Comparison of ENCODE assay signal across 37 cellular contexts in the genomic region with DNA sequence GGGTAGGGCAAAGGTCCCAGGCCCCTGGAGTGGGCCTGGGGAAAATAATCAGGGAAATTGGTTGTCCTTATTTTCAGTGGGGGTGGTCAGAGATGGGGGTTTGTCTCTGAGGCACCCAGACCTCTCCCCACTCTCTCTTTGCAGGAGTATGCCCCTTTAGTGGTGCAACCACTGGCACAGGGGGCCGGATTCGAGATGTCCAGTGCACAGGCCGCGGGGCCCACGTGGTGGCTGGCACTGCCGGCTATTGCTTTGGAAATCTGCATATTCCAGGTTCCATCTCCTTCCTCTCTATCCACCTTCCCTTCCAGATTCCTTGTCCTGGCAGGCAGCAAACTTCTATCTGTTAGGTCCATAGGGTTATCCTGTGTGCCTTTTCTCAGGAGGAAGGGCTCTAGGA. TPM values are rescaled to one million over a fixed set of nuclear protein-coding genes. Genes with fewer than 3 reads are reported as not detected.
"Had no signal": no experiment of that assay in that cellular context is flagged by ENCODE, and none has a peak within 500 bp of the region (broad histone marks: within the 10 kb centered on the region; RNA-seq: fewer than 3 reads in every experiment).

No MANE protein-coding gene starts in this region.

- H3K9me3 Mint-ChIP-seq: activated naive CD4-positive, alpha-beta T cell treated with anti-CD3 and anti-CD28 coated beads for 36 hours; activated naive CD4-positive, alpha-beta T cell treated with anti-CD3 and anti-CD28 coated beads, Interleukin-2, amount 10 ng/mL, durations not matched to agents 7 days and 5 days; activated naive CD4-positive, alpha-beta T cell treated with anti-CD3 and anti-CD28 coated beads, Interleukin-2, amount 50 U/mL, for 24 hours; activated naive CD4-positive, alpha-beta T cell treated with anti-CD3 and anti-CD28 coated beads, Interleukin-2, amount 50 U/mL, for 72 hours; activated naive CD8-positive, alpha-beta T cell treated with anti-CD3 and anti-CD28 coated beads for 36 hours; activated naive CD8-positive, alpha-beta T cell treated with anti-CD3 and anti-CD28 coated beads, Interleukin-2, amount 10 ng/mL, durations not matched to agents 7 days and 5 days; activated naive CD8-positive, alpha-beta T cell treated with anti-CD3 and anti-CD28 coated beads, Interleukin-2, amount 50 U/mL, for 24 hours; activated T-cell treated with anti-CD3 and anti-CD28 coated beads, Interleukin-2, amount 50 U/mL, for 24 hours; activated T-cell treated with anti-CD3 and anti-CD28 coated beads, Interleukin-2, amount 50 U/mL, for 4 hours; activated T-cell treated with anti-CD3 and anti-CD28 coated beads, Interleukin-2, amount 50 U/mL, for 72 hours; activated T-helper 1 cell treated with anti-CD3 and anti-CD28 coated beads, Interleukin-12 subunit alpha, Interleukin-12 subunit beta, Interleukin-2, Interleukin-4 antibody, amounts not matched to agents 30 ng/mL and 10 ng/mL and 1 ng/mL, durations not matched to agents 14 hours and 24 hours and 36 hours; activated T-helper 17 cell treated with anti-CD3 and anti-CD28 coated beads, Interleukin-2, amount 50 U/mL, for 72 hours; activated T-helper 2 cell treated with anti-CD3 and anti-CD28 coated beads, Interferon-gamma antibody, Interleukin-2, Interleukin-4, amounts not matched to agents 10 μg/mL and 5 μg/mL and 100 μg/mL, durations not matched to agents 14 hours and 24 hours and 36 hours; brain; central memory CD8-positive, alpha-beta T cell had no signal

- ATAC-seq: activated naive CD4-positive, alpha-beta T cell treated with anti-CD3 and anti-CD28 coated beads, Interleukin-2, amount 50 U/mL, for 72 hours; activated naive CD8-positive, alpha-beta T cell treated with anti-CD3 and anti-CD28 coated beads, Interleukin-2, amount 50 U/mL, for 24 hours; activated T-cell treated with anti-CD3 and anti-CD28 coated beads, Interleukin-2, amount 50 U/mL, for 4 hours; activated T-cell treated with anti-CD3 and anti-CD28 coated beads, Interleukin-2, amount 50 U/mL, for 72 hours; activated T-helper 17 cell treated with anti-CD3 and anti-CD28 coated beads, Interleukin-2, amount 50 U/mL, for 72 hours; body of pancreas had no signal

- H3K4me3 Mint-ChIP-seq: activated naive CD4-positive, alpha-beta T cell treated with anti-CD3 and anti-CD28 coated beads for 36 hours; activated naive CD4-positive, alpha-beta T cell treated with anti-CD3 and anti-CD28 coated beads, Interleukin-2, amount 10 ng/mL, durations not matched to agents 7 days and 5 days; activated naive CD4-positive, alpha-beta T cell treated with anti-CD3 and anti-CD28 coated beads, Interleukin-2, amount 50 U/mL, for 24 hours; activated naive CD8-positive, alpha-beta T cell; activated naive CD8-positive, alpha-beta T cell treated with anti-CD3 and anti-CD28 coated beads for 36 hours; activated naive CD8-positive, alpha-beta T cell treated with anti-CD3 and anti-CD28 coated beads, Interleukin-2, amount 10 ng/mL, durations not matched to agents 7 days and 5 days; activated naive CD8-positive, alpha-beta T cell treated with anti-CD3 and anti-CD28 coated beads, Interleukin-2, amount 50 U/mL, for 24 hours; activated T-cell treated with anti-CD3 and anti-CD28 coated beads, Interleukin-2, amount 50 U/mL, for 24 hours; activated T-cell treated with anti-CD3 and anti-CD28 coated beads, Interleukin-2, amount 50 U/mL, for 4 hours; activated T-cell treated with anti-CD3 and anti-CD28 coated beads, Interleukin-2, amount 50 U/mL, for 72 hours; activated T-helper 1 cell treated with anti-CD3 and anti-CD28 coated beads, Interleukin-12 subunit alpha, Interleukin-12 subunit beta, Interleukin-2, Interleukin-4 antibody, amounts not matched to agents 30 ng/mL and 10 ng/mL and 1 ng/mL, durations not matched to agents 14 hours and 24 hours and 36 hours; activated T-helper 17 cell treated with anti-CD3 and anti-CD28 coated beads, Interleukin-2, amount 50 U/mL, for 72 hours; brain; central memory CD8-positive, alpha-beta T cell had no signal

- H3K27me3 ChIP-seq: adrenal gland, ascending aorta, body of pancreas, brain microvascular endothelial cell, breast epithelium, cardiac muscle cell had no signal

- H3K4me1 Mint-ChIP-seq: activated naive CD4-positive, alpha-beta T cell treated with anti-CD3 and anti-CD28 coated beads, Interleukin-2, amount 10 ng/mL, durations not matched to agents 7 days and 5 days; activated naive CD4-positive, alpha-beta T cell treated with anti-CD3 and anti-CD28 coated beads, Interleukin-2, amount 50 U/mL, for 24 hours; activated naive CD8-positive, alpha-beta T cell treated with anti-CD3 and anti-CD28 coated beads for 36 hours; activated naive CD8-positive, alpha-beta T cell treated with anti-CD3 and anti-CD28 coated beads, Interleukin-2, amount 10 ng/mL, durations not matched to agents 7 days and 5 days; activated naive CD8-positive, alpha-beta T cell treated with anti-CD3 and anti-CD28 coated beads, Interleukin-2, amount 50 U/mL, for 24 hours; activated T-helper 17 cell treated with anti-CD3 and anti-CD28 coated beads, Interleukin-2, amount 50 U/mL, for 72 hours; brain; central memory CD8-positive, alpha-beta T cell had no signal

- H3K4me3 ChIP-seq: adrenal gland, ascending aorta, body of pancreas, breast epithelium, cardiac muscle cell had no signal

- H3K27ac Mint-ChIP-seq: activated naive CD4-positive, alpha-beta T cell treated with anti-CD3 and anti-CD28 coated beads for 36 hours; activated naive CD4-positive, alpha-beta T cell treated with anti-CD3 and anti-CD28 coated beads, Interleukin-2, amount 10 ng/mL, durations not matched to agents 7 days and 5 days; activated naive CD4-positive, alpha-beta T cell treated with anti-CD3 and anti-CD28 coated beads, Interleukin-2, amount 50 U/mL, for 24 hours; activated naive CD4-positive, alpha-beta T cell treated with anti-CD3 and anti-CD28 coated beads, Interleukin-2, amount 50 U/mL, for 72 hours; activated naive CD8-positive, alpha-beta T cell; activated naive CD8-positive, alpha-beta T cell treated with anti-CD3 and anti-CD28 coated beads for 36 hours; activated naive CD8-positive, alpha-beta T cell treated with anti-CD3 and anti-CD28 coated beads, Interleukin-2, amount 10 ng/mL, durations not matched to agents 7 days and 5 days; activated naive CD8-positive, alpha-beta T cell treated with anti-CD3 and anti-CD28 coated beads, Interleukin-2, amount 50 U/mL, for 24 hours; activated T-cell treated with anti-CD3 and anti-CD28 coated beads, Interleukin-2, amount 50 U/mL, for 24 hours; activated T-cell treated with anti-CD3 and anti-CD28 coated beads, Interleukin-2, amount 50 U/mL, for 72 hours; activated T-helper 1 cell treated with anti-CD3 and anti-CD28 coated beads, Interleukin-12 subunit alpha, Interleukin-12 subunit beta, Interleukin-2, Interleukin-4 antibody, amounts not matched to agents 30 ng/mL and 10 ng/mL and 1 ng/mL, durations not matched to agents 14 hours and 24 hours and 36 hours; activated T-helper 17 cell treated with anti-CD3 and anti-CD28 coated beads, Interleukin-2, amount 50 U/mL, for 72 hours; activated T-helper 2 cell treated with anti-CD3 and anti-CD28 coated beads, Interferon-gamma antibody, Interleukin-2, Interleukin-4, amounts not matched to agents 10 μg/mL and 5 μg/mL and 100 μg/mL, durations not matched to agents 14 hours and 24 hours and 36 hours; brain had no signal

- H3K27ac ChIP-seq: adrenal gland, ascending aorta, body of pancreas, brain microvascular endothelial cell, breast epithelium, cardiac muscle cell had no signal

- H3K4me1 ChIP-seq: adrenal gland, ascending aorta, body of pancreas, breast epithelium had no signal

- H3K9me3 ChIP-seq: adrenal gland, ascending aorta, body of pancreas, breast epithelium had no signal

- H3K27me3 Mint-ChIP-seq: activated naive CD4-positive, alpha-beta T cell treated with anti-CD3 and anti-CD28 coated beads, Interleukin-2, amount 10 ng/mL, durations not matched to agents 7 days and 5 days; activated naive CD4-positive, alpha-beta T cell treated with anti-CD3 and anti-CD28 coated beads, Interleukin-2, amount 50 U/mL, for 24 hours; activated naive CD8-positive, alpha-beta T cell; activated naive CD8-positive, alpha-beta T cell treated with anti-CD3 and anti-CD28 coated beads for 36 hours; activated naive CD8-positive, alpha-beta T cell treated with anti-CD3 and anti-CD28 coated beads, Interleukin-2, amount 10 ng/mL, durations not matched to agents 7 days and 5 days; activated naive CD8-positive, alpha-beta T cell treated with anti-CD3 and anti-CD28 coated beads, Interleukin-2, amount 50 U/mL, for 24 hours; activated T-cell treated with anti-CD3 and anti-CD28 coated beads, Interleukin-2, amount 50 U/mL, for 24 hours; activated T-helper 17 cell treated with anti-CD3 and anti-CD28 coated beads, Interleukin-2, amount 50 U/mL, for 72 hours; brain; central memory CD8-positive, alpha-beta T cell had no signal

- DNase-seq: activated effector memory CD4-positive, alpha-beta T cell treated with anti-CD3 and anti-CD28 coated beads, Interleukin-2, amount 50 U/mL, for 16 hours; activated effector memory CD4-positive, alpha-beta T cell treated with Interleukin-2 at 50 U/mL for 16 hours; activated gamma-delta T cell; activated gamma-delta T cell treated with Interleukin-2 at 50 U/mL for 16 hours; activated naive CD4-positive, alpha-beta T cell; activated naive CD4-positive, alpha-beta T cell treated with anti-CD3 and anti-CD28 coated beads for 36 hours; activated naive CD4-positive, alpha-beta T cell treated with anti-CD3 and anti-CD28 coated beads, Interleukin-2, amount 10 ng/mL, durations not matched to agents 7 days and 5 days; activated naive CD4-positive, alpha-beta T cell treated with anti-CD3 and anti-CD28 coated beads, Interleukin-2, amount 50 U/mL, for 16 hours; activated naive CD4-positive, alpha-beta T cell treated with Interleukin-2 at 50 U/mL for 16 hours; activated naive CD8-positive, alpha-beta T cell treated with anti-CD3 and anti-CD28 coated beads for 36 hours; activated naive CD8-positive, alpha-beta T cell treated with anti-CD3 and anti-CD28 coated beads, Interleukin-2, amount 10 ng/mL, durations not matched to agents 7 days and 5 days; activated naive CD8-positive, alpha-beta T cell treated with anti-CD3 and anti-CD28 coated beads, Interleukin-2, amount 50 U/mL, for 24 hours; activated T-cell treated with anti-CD3 and anti-CD28 coated beads, Interleukin-2, amount 50 U/mL, for 1 hour; activated T-cell treated with anti-CD3 and anti-CD28 coated beads, Interleukin-2, amount 50 U/mL, for 24 hours; activated T-cell treated with anti-CD3 and anti-CD28 coated beads, Interleukin-2, amount 50 U/mL, for 4 hours; activated T-cell treated with anti-CD3 and anti-CD28 coated beads, Interleukin-2, amount 50 U/mL, for 48 hours; activated T-cell treated with anti-CD3 and anti-CD28 coated beads, Interleukin-2, amount 50 U/mL, for 72 hours; adrenal gland; amniotic stem cell; amygdala; anterior cingulate cortex; body of pancreas; brain microvascular endothelial cell; caudate nucleus; central memory CD4-positive, alpha-beta T cell; cerebellar nuclear complex had no signal

RNA-seq across cellular contexts. Expression of a gene that starts 46.3 kb away (rescaled TPM):
- total RNA-seq: ascending aorta, body of pancreas had no signal
